Comparison of ENCODE assay signal across 1 cellular context in the genomic region with DNA sequence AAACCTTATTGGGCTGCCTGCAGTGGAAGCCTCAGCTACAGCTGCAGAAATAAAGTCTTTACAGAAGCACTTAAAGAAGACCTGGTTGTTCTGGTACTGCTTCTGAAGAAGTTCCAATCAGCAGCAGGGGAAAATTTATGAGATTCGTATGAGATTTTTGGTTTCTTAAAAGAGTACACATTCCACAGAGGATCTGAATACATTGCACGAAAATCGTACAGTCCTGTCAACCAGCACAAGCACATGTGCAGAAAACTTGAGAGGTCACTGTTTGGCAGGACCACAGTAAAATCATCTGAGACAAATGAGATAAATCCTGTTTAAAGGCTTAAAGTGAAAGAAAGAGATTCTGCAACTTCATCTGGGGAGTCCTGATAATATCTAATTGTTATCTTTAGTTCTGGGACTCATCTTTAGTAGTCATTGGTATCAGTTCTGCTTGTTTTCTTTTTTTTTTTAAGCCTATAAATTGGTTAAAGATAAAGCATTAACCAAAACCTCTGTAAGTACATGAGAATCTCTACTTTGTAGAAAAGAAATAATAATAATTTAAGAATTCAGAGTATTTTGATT.
TF ChIP-seq lines count a peak whose summit lies in the region.

No MANE protein-coding gene starts in this region.

TF ChIP-seq in H1, 55 proteins besides CTCF, POLR2A, EP300 and RAD21:
- TF ChIP-seq JUN (IDR thresholded peaks at IDR 0.05; ENCODE audit: low read depth, low read length) (no peak), KDM4A (IDR thresholded peaks at IDR 0.05; ENCODE audit: low read depth, low read length, severe bottlenecking) (no peak), ATF2 (IDR thresholded peaks at IDR 0.05; ENCODE audit: low read length) (no peak), CHD2 (IDR thresholded peaks at IDR 0.05; ENCODE audit: low read length) (no peak), TEAD4 (IDR thresholded peaks at IDR 0.05; ENCODE audit: low read depth, low read length) (no peak), CTBP2 (IDR thresholded peaks at IDR 0.05; ENCODE audit: borderline replicate concordance, insufficient read depth, insufficient read length, low read length) (no peak), POLR2AphosphoS5 (IDR thresholded peaks at IDR 0.05; ENCODE audit: low read depth, low read length) (no peak)
TF ChIP-seq in H1: peak in this region for 0.
